Comparison of ENCODE assay signal across 13 cellular contexts in the genomic region with DNA sequence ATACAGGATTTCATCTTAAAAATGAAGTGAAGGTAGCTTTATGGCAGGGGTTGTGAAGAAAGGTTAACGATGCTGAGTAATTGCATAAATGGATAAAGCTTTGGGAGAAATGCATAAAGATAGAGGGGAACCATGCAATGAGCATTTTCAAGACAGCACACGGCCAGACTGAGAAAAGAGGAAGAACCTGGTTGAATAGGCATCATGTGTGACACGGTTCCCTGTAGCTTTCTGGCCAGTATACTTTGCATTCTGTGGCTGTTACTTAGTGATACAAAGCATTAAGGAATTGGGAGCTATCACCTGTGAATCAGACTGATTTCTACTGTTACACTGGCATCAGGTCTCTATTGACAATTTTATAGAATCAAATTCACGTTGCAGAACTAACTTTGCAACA. TPM values are rescaled to one million over a fixed set of nuclear protein-coding genes. Genes with fewer than 3 reads are reported as not detected.
DNase-seq lines count a peak whose midpoint lies in the region; ATAC-seq, FAIRE-seq and TF ChIP-seq lines count a peak whose summit lies in the region.
"Had no signal": no experiment of that assay in that cellular context is flagged by ENCODE, and none has a peak within 500 bp of the region (broad histone marks: within the 10 kb centered on the region; RNA-seq: fewer than 3 reads in every experiment).

No MANE protein-coding gene starts in this region.

- ATAC-seq in HG03135 (IDR thresholded peaks at IDR 0.05; ENCODE audit: unreplicated experiment) (peak; percentile 66), naive B cell (ENCODE audit: low read depth in 2 of 2) (peak; percentile 100), HG03097 (IDR thresholded peaks at IDR 0.05; ENCODE audit: low FRiP score, unreplicated experiment) (no peak), GM21515 (IDR thresholded peaks at IDR 0.05; ENCODE audit: unreplicated experiment) (no peak)

- H3K9me2 ChIP-seq in OCI-LY1 (ENCODE audit: low read depth, low read length), result no peaks in the 10 kb centered on the region

- H3K4me3 ChIP-seq in OCI-LY1 (ENCODE audit: low read depth, low read length, poor library complexity, severe bottlenecking), result no peak overlapping the region
- H3K4me3 ChIP-seq in prostate gland, result no peak overlapping the region

- H3K9me3 Mint-ChIP-seq in naive B cell, result no peaks in the 10 kb centered on the region

- no peak for TF ChIP-seq POLR2A in prostate gland (IDR thresholded peaks at IDR 0.05)

- no peak for DNase-seq in GM18507 (ENCODE audit: extremely low spot score, insufficient read length, low read depth)
- peak; percentile 47 for DNase-seq in naive B cell
- DNase-seq in posterior cingulate gyrus, result no peak
- no peak for DNase-seq in prostate gland (ENCODE audit: low spot score)
- DNase-seq: BE2C; cerebellar nuclear complex; NCI-H2029 treated with DMSO at 0.1 percent for 48 hours; retina; stimulated activated CD4-positive, alpha-beta T cell treated with anti-CD3 and anti-CD28 coated beads, Interleukin-1b, Interleukin-23, amount 100 ng/mL, for 48 hours had no signal

- peaks cover 25 to 33% (median 30%) of the 10 kb centered on the region in 3 donors for H3K4me1 Mint-ChIP-seq in naive B cell

- peaks cover 22% of the 10 kb centered on the region for H3K4me1 ChIP-seq in OCI-LY1 (ENCODE audit: insufficient read depth, low read length, severe bottlenecking)
- no peaks in the 10 kb centered on the region for H3K4me1 ChIP-seq in prostate gland (replicated peaks)
- H3K4me1 ChIP-seq: BE2C had no signal

- peak overlapping the region; percentile 41 to 91 (median 70) for H3K27ac Mint-ChIP-seq in naive B cell

- H3K27ac ChIP-seq in OCI-LY1 (ENCODE audit: low read depth, low read length, poor library complexity, severe bottlenecking) (peak overlapping the region; percentile 24), prostate gland (no peak overlapping the region)

- peaks cover 9% of the 10 kb centered on the region; the same call in 1 of the 2 replicates for H3K36me3 ChIP-seq in OCI-LY1 (ENCODE audit: insufficient read depth, low read length)
- H3K36me3 ChIP-seq in prostate gland, result no peaks in the 10 kb centered on the region
- H3K36me3 ChIP-seq: BE2C had no signal

- intact Hi-C loops in posterior cingulate gyrus (cut with DNase I) (no loop called here), prostate gland (cut with DNase I) (no loop called here)

- H3K4me2 ChIP-seq in OCI-LY1 (ENCODE audit: low read length), result peak overlapping the region; percentile 32; the same call in 1 of the 2 replicates

- H3K79me2 ChIP-seq in OCI-LY1 (ENCODE audit: insufficient read depth, low read length), result no peaks in the 10 kb centered on the region

- no peak overlapping the region for H3K4me3 Mint-ChIP-seq in naive B cell

- TF ChIP-seq CTCF in OCI-LY1 (IDR thresholded peaks at IDR 0.05; ENCODE audit: low read length) (no peak), prostate gland (IDR thresholded peaks at IDR 0.05) (no peak)

- H3K27me3 ChIP-seq in OCI-LY1 (ENCODE audit: insufficient read depth, low read length) (no peaks in the 10 kb centered on the region), prostate gland (replicated peaks; ENCODE audit: insufficient read depth) (no peaks in the 10 kb centered on the region)
- H3K27me3 ChIP-seq: BE2C had no signal

- no peak overlapping the region for H2AFZ ChIP-seq in OCI-LY1 (ENCODE audit: low read length)

- H3K27me3 Mint-ChIP-seq in naive B cell, result no peaks in the 10 kb centered on the region

- H4K20me1 ChIP-seq in OCI-LY1 (ENCODE audit: insufficient read depth, low read length), result no peaks in the 10 kb centered on the region

- no peak overlapping the region; the same call in 1 of the 2 replicates for H3K9ac ChIP-seq in OCI-LY1 (ENCODE audit: low read length)

- 72% methylated on average over 4 of the region's 4 CpGs for WGBS in prostate gland

- FAIRE-seq in GM18507 (lab: Jason Lieb, UNC), result peak; percentile 62

- H3K9me3 ChIP-seq in OCI-LY1 (ENCODE audit: low read length) (peaks cover 6% of the 10 kb centered on the region; the same call in 1 of the 2 replicates), prostate gland (no peaks in the 10 kb centered on the region)
- H3K9me3 ChIP-seq: BE2C had no signal

- no peaks in the 10 kb centered on the region for H3F3A ChIP-seq in OCI-LY1 (ENCODE audit: insufficient read depth, low read length)

- no peaks in the 10 kb centered on the region for H3K36me3 Mint-ChIP-seq in naive B cell

RNA-seq across cellular contexts. Expression of a gene that starts 33.3 kb away (rescaled TPM):
- polyA plus RNA-seq in naive B cell (ENCODE audit: low read depth in 6 of 6), result 10 to 100 TPM in 5 of 6 donors, under 1 TPM in 1; 0.49 to 19.8 (median 13.1) TPM
- total RNA-seq in prostate gland, result 10 to 100 TPM; 36.8 to 78.5 TPM

Comparison
In these comparisons a context has a peak if more than half of its experiments do, and no peak if none do; other contexts are left out.
1. ATAC-seq: peak in HG03135 (single experiment) and naive B cell (2 of 2); none in HG03097 (single experiment) and GM21515 (single experiment).